In genomic region chr11:64684357-64684756, GRCh38 we compare ENCODE assay signal across 25 cellular contexts. TPM values are rescaled to one million over a fixed set of nuclear protein-coding genes. Genes with fewer than 3 reads are reported as not detected.
"Had no signal": no experiment of that assay in that cellular context is flagged by ENCODE, and none has a peak within 500 bp of the region (broad histone marks: within the 10 kb centered on the region; RNA-seq: fewer than 3 reads in every experiment).

No MANE protein-coding gene starts in this region.

- H3K4me3 ChIP-seq: ascending aorta, dorsolateral prefrontal cortex, gastroesophageal sphincter, heart right ventricle, ovary, psoas muscle, skin epidermis, suprapubic skin had no signal

- H3K27me3 ChIP-seq: ascending aorta, dorsolateral prefrontal cortex, gastroesophageal sphincter, ovary, suprapubic skin had no signal

- H3K36me3 ChIP-seq: ascending aorta, gastroesophageal sphincter, heart right ventricle, ovary, suprapubic skin had no signal

- H3K27ac ChIP-seq: ascending aorta, gastroesophageal sphincter, heart right ventricle, ovary, psoas muscle, suprapubic skin had no signal

- H3K9me3 ChIP-seq: ascending aorta, gastroesophageal sphincter, heart right ventricle, ovary, psoas muscle, suprapubic skin had no signal

- H3K27me3 Mint-ChIP-seq: stimulated activated naive CD8-positive, alpha-beta T cell treated with anti-CD3 and anti-CD28 coated beads, Interleukin-15, amount 100 ng/mL, for 72 hours had no signal

- DNase-seq: activated CD4-positive, alpha-beta memory T cell treated with anti-CD3 and anti-CD28 coated beads, Interleukin-2, amount 10 ng/mL, durations not matched to agents 7 days and 5 days; activated CD4-positive, alpha-beta T cell treated with anti-CD3 and anti-CD28 coated beads for 48 hours; activated CD4-positive, CD25-positive, alpha-beta regulatory T cell; activated CD8-positive, alpha-beta memory T cell treated with anti-CD3 and anti-CD28 coated beads, Interleukin-2, amount 10 ng/mL, durations not matched to agents 7 days and 5 days; activated naive CD4-positive, alpha-beta T cell treated with Interleukin-2 at 50 U/mL for 16 hours; dorsolateral prefrontal cortex; erythroblast; heart right ventricle; kidney glomerular epithelial cell; left ventricle myocardium superior; ovary; right cardiac atrium; stimulated activated CD4-positive, alpha-beta T cell treated with anti-CD3 and anti-CD28 coated beads, Interleukin-2, amount 100 ng/mL, for 48 hours; stimulated activated naive CD8-positive, alpha-beta T cell treated with anti-CD3 and anti-CD28 coated beads, Interleukin-15, amount 100 ng/mL, for 72 hours; T-helper 1 cell; T1000; trophoblast cell had no signal

- ATAC-seq: activated CD8-positive, alpha-beta memory T cell treated with anti-CD3 and anti-CD28 coated beads, Interleukin-2, amount 10 ng/mL, durations not matched to agents 7 days and 5 days; gastroesophageal sphincter; heart right ventricle; left ventricle myocardium superior; psoas muscle; right cardiac atrium; SK-N-SH treated with all-trans-retinoic acid at 6 μM for 48 hours; stimulated activated naive CD8-positive, alpha-beta T cell treated with anti-CD3 and anti-CD28 coated beads, Interleukin-15, amount 100 ng/mL, for 72 hours had no signal

- H3K4me3 Mint-ChIP-seq: activated CD4-positive, alpha-beta memory T cell treated with anti-CD3 and anti-CD28 coated beads, Interleukin-2, amount 10 ng/mL, durations not matched to agents 7 days and 5 days; activated CD8-positive, alpha-beta memory T cell treated with anti-CD3 and anti-CD28 coated beads, Interleukin-2, amount 10 ng/mL, durations not matched to agents 7 days and 5 days; memory B cell; stimulated activated naive CD8-positive, alpha-beta T cell treated with anti-CD3 and anti-CD28 coated beads, Interleukin-15, amount 100 ng/mL, for 72 hours had no signal

- H3K27ac Mint-ChIP-seq: activated CD4-positive, alpha-beta memory T cell treated with anti-CD3 and anti-CD28 coated beads, Interleukin-2, amount 10 ng/mL, durations not matched to agents 7 days and 5 days; activated CD8-positive, alpha-beta memory T cell treated with anti-CD3 and anti-CD28 coated beads, Interleukin-2, amount 10 ng/mL, durations not matched to agents 7 days and 5 days; activated T-helper 2 cell treated with anti-CD3 and anti-CD28 coated beads, Interferon-gamma antibody, Interleukin-2, Interleukin-4, amounts not matched to agents 10 μg/mL and 5 μg/mL and 100 μg/mL, durations not matched to agents 14 hours and 24 hours and 36 hours; memory B cell had no signal

- H3K9me3 Mint-ChIP-seq: activated CD4-positive, alpha-beta memory T cell treated with anti-CD3 and anti-CD28 coated beads, Interleukin-2, amount 10 ng/mL, durations not matched to agents 7 days and 5 days; activated T-helper 2 cell treated with anti-CD3 and anti-CD28 coated beads, Interferon-gamma antibody, Interleukin-2, Interleukin-4, amounts not matched to agents 10 μg/mL and 5 μg/mL and 100 μg/mL, durations not matched to agents 14 hours and 24 hours and 36 hours; memory B cell; stimulated activated naive CD8-positive, alpha-beta T cell treated with anti-CD3 and anti-CD28 coated beads, Interleukin-15, amount 100 ng/mL, for 72 hours had no signal

- H3K36me3 Mint-ChIP-seq: activated CD8-positive, alpha-beta memory T cell treated with anti-CD3 and anti-CD28 coated beads, Interleukin-2, amount 10 ng/mL, durations not matched to agents 7 days and 5 days; memory B cell had no signal

RNA-seq across cellular contexts. Expression of gene NRXN2, which starts 38.6 kb away (rescaled TPM):
- total RNA-seq: activated T-helper 2 cell treated with anti-CD3 and anti-CD28 coated beads, Interferon-gamma antibody, Interleukin-2, Interleukin-4, amounts not matched to agents 10 μg/mL and 5 μg/mL and 100 μg/mL, durations not matched to agents 14 hours and 24 hours and 36 hours had no signal
